Comparison of ENCODE assay signal across 12 cellular contexts in the genomic region with DNA sequence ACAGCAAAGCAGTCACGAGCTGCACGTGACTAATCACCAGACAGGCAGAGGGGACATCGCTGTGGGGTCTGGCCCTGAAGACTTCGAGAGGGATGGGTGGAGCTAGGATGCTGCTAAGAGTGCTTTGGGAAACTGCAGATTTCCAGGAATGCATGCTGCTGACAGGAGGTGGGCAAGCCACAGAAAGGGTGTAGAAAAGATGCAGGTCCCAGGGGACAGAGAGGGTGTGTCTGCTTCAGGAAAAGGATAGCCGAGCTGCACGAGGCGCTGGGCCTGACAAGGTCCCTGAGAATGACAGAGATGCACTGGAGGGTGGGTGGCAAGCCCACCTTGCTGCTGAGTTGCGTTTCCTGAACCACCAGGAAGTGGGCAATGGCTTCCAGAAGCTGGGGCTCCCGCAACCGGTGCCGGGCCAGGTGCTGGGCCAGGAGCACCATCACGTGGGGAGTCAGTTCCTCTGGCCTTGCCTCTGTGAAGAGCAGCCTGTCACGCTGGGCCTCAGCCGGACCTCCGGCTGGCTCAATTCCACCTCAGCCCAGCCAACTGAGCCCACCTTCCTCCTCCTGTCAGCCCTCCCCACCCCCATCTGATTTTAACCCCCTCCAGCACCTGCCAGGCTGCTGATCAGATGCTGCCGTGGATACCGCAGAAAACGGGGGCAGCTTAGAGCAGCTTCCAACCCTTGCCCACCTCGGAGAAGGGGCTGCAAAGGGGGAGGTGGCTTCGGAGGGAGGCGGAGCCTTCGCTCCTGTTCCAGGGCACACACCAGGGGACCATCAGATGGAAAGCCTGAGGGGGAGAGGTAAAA. TPM values are rescaled to one million over a fixed set of nuclear protein-coding genes. Genes with fewer than 3 reads are reported as not detected.
DNase-seq lines count a peak whose midpoint lies in the region; ATAC-seq and TF ChIP-seq lines count a peak whose summit lies in the region.
"Had no signal": no experiment of that assay in that cellular context is flagged by ENCODE, and none has a peak within 500 bp of the region (broad histone marks: within the 10 kb centered on the region; RNA-seq: fewer than 3 reads in every experiment).

No MANE protein-coding gene starts in this region.

- ATAC-seq in T-cell (replicated peaks in 1 of 4) (no peak), GM21737 (IDR thresholded peaks at IDR 0.05; ENCODE audit: unreplicated experiment) (no peak), HG03354 (IDR thresholded peaks at IDR 0.05; ENCODE audit: poor library complexity, severe bottlenecking, unreplicated experiment) (no peak)

- H3K4me1 Mint-ChIP-seq in activated naive CD4-positive, alpha-beta T cell treated with anti-CD3 and anti-CD28 coated beads, Interleukin-2, amount 10 ng/mL, durations not matched to agents 7 days and 5 days, result peaks cover 35% of the 10 kb centered on the region
- peaks cover 18 to 34% (median 25%) of the 10 kb centered on the region in 3 donors for H3K4me1 Mint-ChIP-seq in T-cell

- peaks cover 0 to 57% (median 43%) of the 10 kb centered on the region in 4 donors for H3K4me1 ChIP-seq in tibial artery

- H3K27me3 ChIP-seq in tibial artery, result no peaks in the 10 kb centered on the region

- peak overlapping the region; percentile 91 for H3K4me3 Mint-ChIP-seq in activated naive CD4-positive, alpha-beta T cell treated with anti-CD3 and anti-CD28 coated beads, Interleukin-2, amount 10 ng/mL, durations not matched to agents 7 days and 5 days
- H3K4me3 Mint-ChIP-seq in T-cell, result peak overlapping the region; percentile 79 to 85 (median 80)

- H3K27me3 Mint-ChIP-seq in activated naive CD4-positive, alpha-beta T cell treated with anti-CD3 and anti-CD28 coated beads, Interleukin-2, amount 10 ng/mL, durations not matched to agents 7 days and 5 days, result peaks cover 1% of the 10 kb centered on the region
- H3K27me3 Mint-ChIP-seq in T-cell, result no peaks in the 10 kb centered on the region

- H3K27ac ChIP-seq in tibial artery, result peak overlapping the region in 1 of 2 donors; percentile 38
- H3K27ac ChIP-seq: epithelial cell of prostate had no signal

- no peak overlapping the region for H3K27ac Mint-ChIP-seq in activated naive CD4-positive, alpha-beta T cell treated with anti-CD3 and anti-CD28 coated beads, Interleukin-2, amount 10 ng/mL, durations not matched to agents 7 days and 5 days
- H3K27ac Mint-ChIP-seq in T-cell, result peak overlapping the region; percentile 2 to 71

- POLR2A ChIA-PET in T-cell (lab: Charles Lee), result interaction anchor here in 1 of 2 donors (0.6 kb wide), 1 partner anchor 22 kb away, joined by 4 read pairs; no protein-coding TSS in a partner anchor

- DNase-seq in activated naive CD4-positive, alpha-beta T cell treated with anti-CD3 and anti-CD28 coated beads, Interleukin-2, amount 10 ng/mL, durations not matched to agents 7 days and 5 days, result no peak
- no peak for DNase-seq in activated naive CD4-positive, alpha-beta T cell treated with anti-CD3 and anti-CD28 coated beads, Interleukin-2, amount 50 U/mL, for 16 hours
- DNase-seq in T-cell, result no peak
- peak; percentile 47 for DNase-seq in hepatic stellate cell (ENCODE audit: low spot score)
- peak; percentile 67 to 75 for DNase-seq in tibial artery
- DNase-seq in SHP77 (lab: John Stamatoyannopoulos, UW), result no peak
- DNase-seq: DMS153, MV-4-11, occipital lobe had no signal

- no peak overlapping the region for H3K4me3 ChIP-seq in tibial artery

- H3K36me3 Mint-ChIP-seq in activated naive CD4-positive, alpha-beta T cell treated with anti-CD3 and anti-CD28 coated beads, Interleukin-2, amount 10 ng/mL, durations not matched to agents 7 days and 5 days, result peaks cover 30% of the 10 kb centered on the region
- peaks cover 13% of the 10 kb centered on the region for H3K36me3 Mint-ChIP-seq in T-cell

- no peaks in the 10 kb centered on the region for H3K9me3 ChIP-seq in tibial artery

- TF ChIP-seq CTCF in tibial artery (IDR thresholded peaks at IDR 0.05), result no peak

- intact Hi-C loops in tibial artery (cut with DNase I; ENCODE audit: low total_unique reads), result no loop called here

- peaks cover 16 to 43% (median 41%) of the 10 kb centered on the region in 3 donors for H3K36me3 ChIP-seq in tibial artery

- CTCF ChIA-PET in activated naive CD4-positive, alpha-beta T cell treated with anti-CD3 and anti-CD28 coated beads, Interleukin-2, amount 10 ng/mL, durations not matched to agents 7 days and 5 days (lab: Charles Lee), result interaction anchor here (1.2 to 1.6 kb wide), 3 partner anchors 13 to 33 kb away, joined by 3 to 4 read pairs (median 4); no protein-coding TSS in a partner anchor
- CTCF ChIA-PET in T-cell (lab: Charles Lee), result interaction anchor here in 1 of 2 donors (0.6 kb wide), 1 partner anchor 100 kb away, joined by 5 read pairs; no protein-coding TSS in a partner anchor

- H3K9me3 Mint-ChIP-seq in activated naive CD4-positive, alpha-beta T cell treated with anti-CD3 and anti-CD28 coated beads, Interleukin-2, amount 10 ng/mL, durations not matched to agents 7 days and 5 days, result no peaks in the 10 kb centered on the region
- no peaks in the 10 kb centered on the region for H3K9me3 Mint-ChIP-seq in T-cell

RNA-seq across cellular contexts. Expression of gene FASTK, which starts 2.2 kb away (rescaled TPM):
- 100 to 1,000 TPM in 4 of 5 donors, 10 to 100 TPM in 1; 98.8 to 157 (median 151) TPM for total RNA-seq in T-cell

RNA-seq across cellular contexts. Expression of gene TMUB1, which starts 4.9 kb away (rescaled TPM):
- 10 to 100 TPM; 44.0 to 67.0 (median 56.5) TPM for total RNA-seq in T-cell

RNA-seq across cellular contexts. Expression of gene AGAP3, which starts 7.8 kb away (rescaled TPM):
- total RNA-seq in T-cell, result 10 to 100 TPM; 28.2 to 67.3 (median 50.9) TPM

RNA-seq across cellular contexts. Expression of gene SLC4A2, which starts 19.0 kb away (rescaled TPM):
- total RNA-seq in T-cell, result 10 to 100 TPM; 52.0 to 91.5 (median 74.4) TPM

RNA-seq across cellular contexts. Expression of gene CDK5, which starts 20.7 kb away (rescaled TPM):
- 1 to 10 TPM; 5.3 to 8.4 (median 6.5) TPM for total RNA-seq in T-cell

Comparison
In these comparisons a context has a peak if more than half of its experiments do, and no peak if none do; other contexts are left out.
1. DNase-seq: peak in hepatic stellate cell (single experiment) and tibial artery (2 of 2); none in activated naive CD4-positive, alpha-beta T cell treated with anti-CD3 and anti-CD28 coated beads, Interleukin-2, amount 10 ng/mL, durations not matched to agents 7 days and 5 days (single experiment), activated naive CD4-positive, alpha-beta T cell treated with anti-CD3 and anti-CD28 coated beads, Interleukin-2, amount 50 U/mL, for 16 hours (single experiment), T-cell (0 of 34) and SHP77 (0 of 2).